In the genomic region with DNA sequence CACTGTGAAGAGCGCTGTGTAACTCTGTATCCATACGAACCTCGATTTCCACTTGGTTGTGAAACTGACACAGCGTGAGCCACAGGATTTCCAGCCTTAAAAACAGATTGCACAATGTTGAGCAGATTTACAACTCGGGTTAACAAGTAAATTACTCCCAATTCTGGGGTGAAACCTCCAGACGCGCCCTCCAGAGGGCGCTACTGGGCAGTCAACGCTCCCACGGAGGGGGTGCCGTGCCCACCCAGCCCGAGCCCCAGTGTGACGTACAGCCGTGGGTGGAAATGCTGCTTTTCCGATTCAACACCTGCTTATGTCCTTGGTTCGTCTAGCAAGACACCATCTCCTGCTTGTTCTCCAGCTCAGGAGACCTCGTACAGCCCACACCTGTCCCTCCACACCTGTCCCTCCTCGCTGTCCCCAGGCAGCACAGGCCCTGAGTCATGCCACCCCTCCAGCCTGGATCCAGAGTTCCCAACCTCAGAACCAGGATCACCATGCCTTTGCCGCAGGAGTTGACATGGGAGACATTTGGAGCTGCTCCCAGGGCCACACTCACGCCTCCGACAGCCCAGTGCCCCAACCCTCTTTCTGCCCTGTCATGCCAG, we compare ENCODE assay signal across 8 cellular contexts. TPM values are rescaled to one million over a fixed set of nuclear protein-coding genes. Genes with fewer than 3 reads are reported as not detected.
DNase-seq lines count a peak whose midpoint lies in the region; ATAC-seq and TF ChIP-seq lines count a peak whose summit lies in the region.

No MANE protein-coding gene starts in this region.

- peaks cover 36 to 50% of the 10 kb centered on the region in 2 donors for H3K4me1 Mint-ChIP-seq in stimulated activated naive B cell treated with anti-CD40 and anti-IgM and Interleukin-4, amounts not matched to agents 10 μg/mL and 1 μg/mL and 100 μg/mL, for 72 hours

- peaks cover 59 to 71% of the 10 kb centered on the region in 2 donors for H3K36me3 Mint-ChIP-seq in stimulated activated naive B cell treated with anti-CD40 and anti-IgM and Interleukin-4, amounts not matched to agents 10 μg/mL and 1 μg/mL and 100 μg/mL, for 72 hours

- intact Hi-C loops in A673 (cut with micrococcal nuclease; ENCODE audit: unreplicated experiment) (loop anchor here (2.0 kb wide), 1 partner anchor 161 kb away; no protein-coding TSS in a partner anchor), left colon (cut with DNase I, micrococcal nuclease) (no loop called here)

- ATAC-seq in GM18502 (IDR thresholded peaks at IDR 0.05; ENCODE audit: poor library complexity, unreplicated experiment), result peak; percentile 38
- peak; percentile 37 for ATAC-seq in left colon
- peak; percentile 60 to 64 for ATAC-seq in stimulated activated naive B cell treated with anti-CD40 and anti-IgM and Interleukin-4, amounts not matched to agents 10 μg/mL and 1 μg/mL and 100 μg/mL, for 72 hours (replicated peaks)
- ATAC-seq in HG03460 (IDR thresholded peaks at IDR 0.05; ENCODE audit: unreplicated experiment), result no peak

- H3K27me3 ChIP-seq in A673 (replicated peaks; ENCODE audit: insufficient read depth, low read depth, low read length, poor library complexity), result no peaks in the 10 kb centered on the region
- H3K27me3 ChIP-seq in brain microvascular endothelial cell (replicated peaks), result no peaks in the 10 kb centered on the region

- peak overlapping the region; percentile 65 to 66 for H3K4me3 Mint-ChIP-seq in stimulated activated naive B cell treated with anti-CD40 and anti-IgM and Interleukin-4, amounts not matched to agents 10 μg/mL and 1 μg/mL and 100 μg/mL, for 72 hours

- H3K9me3 ChIP-seq in A673 (ENCODE audit: low read depth, low read length, poor library complexity, severe bottlenecking), result no peaks in the 10 kb centered on the region

- POLR2A ChIA-PET in A673 (lab: Charles Lee; ENCODE audit: low non-redundant PET), result no interaction called here

- H3K36me3 ChIP-seq in A673 (ENCODE audit: insufficient read depth, low read length, poor library complexity, severe bottlenecking) (peaks cover 17% of the 10 kb centered on the region), brain microvascular endothelial cell (replicated peaks) (peaks cover 25% of the 10 kb centered on the region)

- BruUV-seq in A673 (replicated peaks; lab: Mats Ljungman, UMichigan), result no TSS peak

- H3K4me3 ChIP-seq in A673 (ENCODE audit: low read depth, low read length, poor library complexity, severe bottlenecking) (no peak overlapping the region), brain microvascular endothelial cell (ENCODE audit: low read depth, low read length) (no peak overlapping the region)

- H3K27me3 Mint-ChIP-seq in stimulated activated naive B cell treated with anti-CD40 and anti-IgM and Interleukin-4, amounts not matched to agents 10 μg/mL and 1 μg/mL and 100 μg/mL, for 72 hours, result no peaks in the 10 kb centered on the region

- H3K27ac ChIP-seq in A673 (ENCODE audit: low read depth, low read length, poor library complexity, severe bottlenecking) (no peak overlapping the region), brain microvascular endothelial cell (no peak overlapping the region)

- H3K27ac Mint-ChIP-seq in stimulated activated naive B cell treated with anti-CD40 and anti-IgM and Interleukin-4, amounts not matched to agents 10 μg/mL and 1 μg/mL and 100 μg/mL, for 72 hours, result peak overlapping the region; percentile 96

- CTCF ChIA-PET in A673 (lab: Charles Lee), result interaction anchor here (1.6 kb wide), 1 partner anchor 165 kb away, joined by 7 read pairs; no protein-coding TSS in a partner anchor

- no peaks in the 10 kb centered on the region for H3K9me3 Mint-ChIP-seq in stimulated activated naive B cell treated with anti-CD40 and anti-IgM and Interleukin-4, amounts not matched to agents 10 μg/mL and 1 μg/mL and 100 μg/mL, for 72 hours

- in situ Hi-C loops in brain microvascular endothelial cell (cut with HindIII; ENCODE audit: low pct_ligation_motif_present, low sequenced_read_pairs), result no loop called here

- H3K4me1 ChIP-seq in A673 (ENCODE audit: insufficient read depth, low read length, poor library complexity, severe bottlenecking), result no peaks in the 10 kb centered on the region

- DNase-seq in A673 (ENCODE audit: low spot score) (peak; percentile 69), SIG-M5 (lab: John Stamatoyannopoulos, UW) (peak; percentile 61), brain microvascular endothelial cell (no peak), left colon (peak in 1 of 2 donors; percentile 47), GDM1 (lab: John Stamatoyannopoulos, UW) (no peak)
- DNase-seq in stimulated activated naive B cell treated with anti-CD40 and anti-IgM and Interleukin-4, amounts not matched to agents 10 μg/mL and 1 μg/mL and 100 μg/mL, for 72 hours, result peak; percentile 49

- TF ChIP-seq CTCF in A673 (conservative IDR thresholded peaks at IDR 0.05; ENCODE audit: low read depth, low read length), result peak; percentile 84
- peak; percentile 80 for TF ChIP-seq CTCF in brain microvascular endothelial cell (IDR thresholded peaks at IDR 0.05; ENCODE audit: low read depth, low read length, missing control alignments)

RNA-seq across cellular contexts. Expression of gene SLC6A3, which starts 34.4 kb away (rescaled TPM):
- total RNA-seq in A673 (2021) (not detected in 2 replicates), left colon (not detected)

RNA-seq across cellular contexts. Expression of gene LPCAT1, which starts 44.1 kb away (rescaled TPM):
- 86.9 and 97.3 TPM in 2 replicates for total RNA-seq in A673 (2021)
- 10 to 100 TPM; 13.8 to 16.7 TPM for total RNA-seq in left colon

Comparison
In these comparisons a context has a peak if more than half of its experiments do, and no peak if none do; other contexts are left out.
1. DNase-seq: peak in A673 (single experiment), SIG-M5 (single experiment) and stimulated activated naive B cell treated with anti-CD40 and anti-IgM and Interleukin-4, amounts not matched to agents 10 μg/mL and 1 μg/mL and 100 μg/mL, for 72 hours (single experiment); none in brain microvascular endothelial cell (single experiment) and GDM1 (single experiment).